In the genomic region with DNA sequence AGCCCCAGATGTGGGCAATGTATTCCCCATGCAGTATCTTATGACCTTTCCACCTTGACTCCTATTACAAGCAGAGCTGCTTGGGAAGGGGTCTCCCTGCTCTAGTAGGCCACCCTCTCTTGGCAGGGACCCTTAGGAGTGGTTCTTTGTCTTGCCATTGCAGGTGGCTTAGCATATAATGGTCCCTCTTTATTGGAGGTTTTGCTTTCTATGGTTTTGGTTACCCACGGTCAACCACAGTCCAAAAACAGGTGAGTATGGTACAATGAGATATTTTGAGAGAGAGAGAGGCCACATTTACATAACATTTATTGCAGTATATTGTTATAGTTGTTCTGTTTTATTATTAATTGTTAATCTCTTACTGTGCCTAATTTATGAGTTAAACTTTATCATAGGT, we compare ENCODE assay signal across 24 cellular contexts.
"Had no signal": no experiment of that assay in that cellular context is flagged by ENCODE, and none has a peak within 500 bp of the region (broad histone marks: within the 10 kb centered on the region; RNA-seq: fewer than 3 reads in every experiment).

No MANE protein-coding gene starts in this region.

- H3K27ac ChIP-seq: colonic mucosa, coronary artery, dorsolateral prefrontal cortex, epithelial cell of prostate, esophagus muscularis mucosa, esophagus squamous epithelium, foreskin keratinocyte, gastrocnemius medialis, gastroesophageal sphincter, heart left ventricle, heart right ventricle had no signal

- H3K4me3 ChIP-seq: colonic mucosa, coronary artery, dorsolateral prefrontal cortex, esophagus muscularis mucosa, esophagus squamous epithelium, gastrocnemius medialis, gastroesophageal sphincter, heart left ventricle, heart right ventricle had no signal

- H3K4me1 ChIP-seq: colonic mucosa, esophagus muscularis mucosa, esophagus squamous epithelium, foreskin keratinocyte, gastrocnemius medialis, gastroesophageal sphincter, heart left ventricle, heart right ventricle had no signal

- H3K27ac Mint-ChIP-seq: dendritic cell treated with granulocyte-macrophage colony-stimulating factor and Interleukin-4, amounts not matched to agents 40 ng/mL and 50 ng/mL, for 4 days; effector memory CD8-positive, alpha-beta T cell had no signal

- H3K4me3 Mint-ChIP-seq: dendritic cell treated with granulocyte-macrophage colony-stimulating factor and Interleukin-4, amounts not matched to agents 40 ng/mL and 50 ng/mL, for 4 days; effector memory CD8-positive, alpha-beta T cell had no signal

- H3K36me3 ChIP-seq: colonic mucosa, esophagus muscularis mucosa, esophagus squamous epithelium, gastrocnemius medialis, gastroesophageal sphincter, heart left ventricle, heart right ventricle had no signal

- H3K27me3 ChIP-seq: colonic mucosa, foreskin keratinocyte, gastrocnemius medialis had no signal

- H3K9me3 Mint-ChIP-seq: dendritic cell treated with granulocyte-macrophage colony-stimulating factor and Interleukin-4, amounts not matched to agents 40 ng/mL and 50 ng/mL, for 4 days; effector memory CD8-positive, alpha-beta T cell had no signal

- ATAC-seq: effector memory CD8-positive, alpha-beta T cell; esophagus mucosa; foreskin keratinocyte; gastrocnemius medialis; gastroesophageal sphincter; heart left ventricle; heart right ventricle had no signal

- H3K9me3 ChIP-seq: colonic mucosa, esophagus muscularis mucosa, esophagus squamous epithelium, gastrocnemius medialis, gastroesophageal sphincter, heart left ventricle, heart right ventricle had no signal

- DNase-seq: colonic mucosa; cortex of kidney; dermis blood vessel endothelial cell; dorsolateral prefrontal cortex; effector CD4-positive, alpha-beta T cell; effector CD8-positive, alpha-beta T cell; effector memory CD4-positive, alpha-beta T cell; effector memory CD8-positive, alpha-beta T cell; erythroblast; esophagus squamous epithelium; foreskin fibroblast; foreskin keratinocyte; foreskin melanocyte; gastrocnemius medialis; glutamatergic neuron; head of caudate nucleus; heart left ventricle; heart right ventricle had no signal
